Comparison of ENCODE assay signal across 20 cellular contexts in genomic region chr14:53376064-53376463, GRCh38.
A peak's percentile ranks its signal among the peaks of the same experiment; 100 is the strongest.
DNase-seq lines count a peak whose midpoint lies in the region; ATAC-seq and TF ChIP-seq lines count a peak whose summit lies in the region.
"Had no signal": no experiment of that assay in that cellular context is flagged by ENCODE, and none has a peak within 500 bp of the region (broad histone marks: within the 10 kb centered on the region; RNA-seq: fewer than 3 reads in every experiment).

No MANE protein-coding gene starts in this region.

- peak; percentile 70 for DNase-seq in NCI-H1092 treated with DMSO at 0.1 percent for 48 hours (lab: John Stamatoyannopoulos, UW)
- no peak for DNase-seq in NCI-H1092 (lab: John Stamatoyannopoulos, UW)
- peak; percentile 62 for DNase-seq in DMS79 (lab: John Stamatoyannopoulos, UW)
- no peak for DNase-seq in chondrocyte (ENCODE audit: low spot score)
- no peak for DNase-seq in upper lobe of right lung
- no peak for DNase-seq in MCF 10A (ENCODE audit: unreplicated experiment)
- DNase-seq: AML-193; Caco-2; CD4-positive, alpha-beta T cell; DMS153; DND-41; EL; GM23248 had no signal

- H3K36me3 ChIP-seq in upper lobe of right lung, result no peaks in the 10 kb centered on the region
- H3K36me3 ChIP-seq: HAP-1 had no signal

- no peak overlapping the region for H3K4me3 ChIP-seq in upper lobe of right lung
- H3K4me3 ChIP-seq: A549, GM12878, GM23248, HAP-1 had no signal

- H3K9me3 Mint-ChIP-seq in chondrocyte (ENCODE audit: low read depth) (no peaks in the 10 kb centered on the region), MCF 10A (ENCODE audit: unreplicated experiment) (no peaks in the 10 kb centered on the region)

- peaks cover 37% of the 10 kb centered on the region for H3K4me1 Mint-ChIP-seq in chondrocyte (ENCODE audit: low read depth)
- H3K4me1 Mint-ChIP-seq in MCF 10A (ENCODE audit: insufficient read depth, unreplicated experiment), result peaks cover 7% of the 10 kb centered on the region

- H3K27me3 Mint-ChIP-seq in chondrocyte (ENCODE audit: low read depth) (no peaks in the 10 kb centered on the region), MCF 10A (ENCODE audit: insufficient read depth, unreplicated experiment) (no peaks in the 10 kb centered on the region)
- H3K27me3 Mint-ChIP-seq: CD4-positive, alpha-beta T cell had no signal

- peak; percentile 36 for ATAC-seq in upper lobe of right lung
- no peak for ATAC-seq in GM21786 (IDR thresholded peaks at IDR 0.05; ENCODE audit: unreplicated experiment)
- ATAC-seq: A549, GM12878 had no signal

- no peak overlapping the region for H3K27ac ChIP-seq in upper lobe of right lung
- H3K27ac ChIP-seq: 22Rv1, A549, C4-2B, GM23248, HL-60 had no signal

- BruUV-seq in MCF 10A (replicated peaks; lab: Mats Ljungman, UMichigan), result no TSS peak

- H3K27me3 ChIP-seq in upper lobe of right lung, result no peaks in the 10 kb centered on the region

- H3K27ac Mint-ChIP-seq in chondrocyte (ENCODE audit: unreplicated experiment) (peak overlapping the region; percentile 22), MCF 10A (ENCODE audit: low read depth, unreplicated experiment) (no peak overlapping the region)
- H3K27ac Mint-ChIP-seq: CD4-positive, alpha-beta T cell had no signal

- H3K4me1 ChIP-seq in upper lobe of right lung, result no peaks in the 10 kb centered on the region
- H3K4me1 ChIP-seq: A549, Caco-2, HAP-1 had no signal

- H3K4me3 Mint-ChIP-seq in chondrocyte (ENCODE audit: unreplicated experiment), result no peak overlapping the region
- no peak overlapping the region for H3K4me3 Mint-ChIP-seq in MCF 10A (ENCODE audit: unreplicated experiment)
- H3K4me3 Mint-ChIP-seq: CD4-positive, alpha-beta T cell had no signal

- POLR2A ChIA-PET in MCF 10A (lab: Yijun Ruan, JAX), result no interaction called here

- intact Hi-C loops in upper lobe of right lung (cut with DNase I), result no loop called here
- intact Hi-C loops in MCF 10A (cut with micrococcal nuclease), result no loop called here

- H3K36me3 Mint-ChIP-seq in chondrocyte (ENCODE audit: low read depth), result no peaks in the 10 kb centered on the region
- peaks cover 5% of the 10 kb centered on the region for H3K36me3 Mint-ChIP-seq in MCF 10A (ENCODE audit: insufficient read depth, unreplicated experiment)

- TF ChIP-seq CTCF in chondrocyte (IDR thresholded peaks at IDR 0.05) (no peak), upper lobe of right lung (IDR thresholded peaks at IDR 0.05) (no peak), MCF 10A (IDR thresholded peaks at IDR 0.05; ENCODE audit: unreplicated experiment) (no peak)

- CTCF ChIA-PET in MCF 10A (lab: Yijun Ruan, JAX), result no interaction called here

- no peaks in the 10 kb centered on the region for H3K9me3 ChIP-seq in upper lobe of right lung
- H3K9me3 ChIP-seq: A549, Caco-2, HAP-1 had no signal

Comparison
In these comparisons a context has a peak if more than half of its experiments do, and no peak if none do; other contexts are left out.
1. DNase-seq: peak in NCI-H1092 treated with DMSO at 0.1 percent for 48 hours (single experiment) and DMS79 (single experiment); none in NCI-H1092 (single experiment), chondrocyte (single experiment), upper lobe of right lung (single experiment) and MCF 10A (single experiment).